Comparison of ENCODE assay signal across 20 cellular contexts in the genomic region with DNA sequence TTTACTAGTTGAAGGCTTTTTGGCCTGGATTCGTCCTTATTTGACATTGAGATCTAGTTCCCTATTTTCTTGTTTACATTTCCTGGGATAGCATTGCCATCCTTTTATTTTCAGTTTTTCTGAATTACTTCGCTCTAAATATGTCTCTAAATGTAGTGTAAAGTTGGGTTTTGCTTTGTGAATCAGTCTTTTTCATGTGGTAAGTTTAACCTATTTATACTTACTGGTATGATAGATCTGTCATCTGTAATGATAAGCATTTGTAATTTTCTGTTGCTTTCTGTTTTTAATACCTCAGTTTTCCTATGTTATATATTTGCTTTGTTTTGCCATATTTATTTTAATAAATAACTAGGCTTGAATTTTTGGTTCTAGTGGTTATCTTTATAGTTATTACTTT. TPM values are rescaled to one million over a fixed set of nuclear protein-coding genes. Genes with fewer than 3 reads are reported as not detected.
DNase-seq lines count a peak whose midpoint lies in the region; ATAC-seq and TF ChIP-seq lines count a peak whose summit lies in the region.
"Had no signal": no experiment of that assay in that cellular context is flagged by ENCODE, and none has a peak within 500 bp of the region (broad histone marks: within the 10 kb centered on the region; RNA-seq: fewer than 3 reads in every experiment).

No MANE protein-coding gene starts in this region.

- no peaks in the 10 kb centered on the region for H3K9me3 ChIP-seq in HEK293 (ENCODE audit: control insufficient read depth, insufficient read depth, low read depth, low read length)
- H3K9me3 ChIP-seq: heart left ventricle, Peyer's patch, SJCRH30, transverse colon had no signal

- H3K9me3 Mint-ChIP-seq in activated naive CD4-positive, alpha-beta T cell treated with anti-CD3 and anti-CD28 coated beads, Interleukin-2, amount 10 ng/mL, durations not matched to agents 7 days and 5 days, result no peaks in the 10 kb centered on the region
- H3K9me3 Mint-ChIP-seq in activated naive CD8-positive, alpha-beta T cell treated with anti-CD3 and anti-CD28 coated beads, Interleukin-2, amount 10 ng/mL, durations not matched to agents 7 days and 5 days, result no peaks in the 10 kb centered on the region
- H3K9me3 Mint-ChIP-seq in stimulated activated memory B cell treated with anti-CD40 and anti-IgM and Interleukin-4, amounts not matched to agents 10 μg/mL and 1 μg/mL and 100 μg/mL, for 72 hours, result no peaks in the 10 kb centered on the region
- H3K9me3 Mint-ChIP-seq: mesothelial cell of epicardium had no signal

- no peaks in the 10 kb centered on the region for H3K27me3 Mint-ChIP-seq in activated naive CD4-positive, alpha-beta T cell treated with anti-CD3 and anti-CD28 coated beads, Interleukin-2, amount 10 ng/mL, durations not matched to agents 7 days and 5 days
- H3K27me3 Mint-ChIP-seq in activated naive CD8-positive, alpha-beta T cell treated with anti-CD3 and anti-CD28 coated beads, Interleukin-2, amount 10 ng/mL, durations not matched to agents 7 days and 5 days, result no peaks in the 10 kb centered on the region
- no peaks in the 10 kb centered on the region for H3K27me3 Mint-ChIP-seq in stimulated activated memory B cell treated with anti-CD40 and anti-IgM and Interleukin-4, amounts not matched to agents 10 μg/mL and 1 μg/mL and 100 μg/mL, for 72 hours

- peaks cover 7% of the 10 kb centered on the region for H3K36me3 Mint-ChIP-seq in activated naive CD4-positive, alpha-beta T cell treated with anti-CD3 and anti-CD28 coated beads, Interleukin-2, amount 10 ng/mL, durations not matched to agents 7 days and 5 days
- H3K36me3 Mint-ChIP-seq in activated naive CD8-positive, alpha-beta T cell treated with anti-CD3 and anti-CD28 coated beads, Interleukin-2, amount 10 ng/mL, durations not matched to agents 7 days and 5 days, result peaks cover 1% of the 10 kb centered on the region
- no peaks in the 10 kb centered on the region for H3K36me3 Mint-ChIP-seq in stimulated activated memory B cell treated with anti-CD40 and anti-IgM and Interleukin-4, amounts not matched to agents 10 μg/mL and 1 μg/mL and 100 μg/mL, for 72 hours
- H3K36me3 Mint-ChIP-seq: mesothelial cell of epicardium had no signal

- DNase-seq in activated naive CD4-positive, alpha-beta T cell treated with anti-CD3 and anti-CD28 coated beads, Interleukin-2, amount 10 ng/mL, durations not matched to agents 7 days and 5 days, result no peak
- no peak for DNase-seq in activated naive CD4-positive, alpha-beta T cell treated with anti-CD3 and anti-CD28 coated beads, Interleukin-2, amount 50 U/mL, for 16 hours
- DNase-seq in activated naive CD8-positive, alpha-beta T cell treated with anti-CD3 and anti-CD28 coated beads, Interleukin-2, amount 10 ng/mL, durations not matched to agents 7 days and 5 days, result no peak
- DNase-seq in NCI-H187 (lab: John Stamatoyannopoulos, UW) (no peak), AML-193 (lab: John Stamatoyannopoulos, UW) (no peak)
- DNase-seq: activated CD4-positive, CD25-positive, alpha-beta regulatory T cell treated with anti-CD3 and anti-CD28 coated beads, Interleukin-2, amount 50 U/mL, for 72 hours; heart left ventricle; NCI-H1092; NCI-H2029 treated with DMSO at 0.1 percent for 48 hours; Peyer's patch; posterior cingulate gyrus; SJCRH30; stimulated activated CD4-positive, alpha-beta T cell treated with anti-CD3 and anti-CD28 coated beads, Interleukin-1b, Interleukin-23, amount 100 ng/mL, for 48 hours; stimulated activated naive CD4-positive, alpha-beta T cell; transverse colon had no signal

- CTCF ChIA-PET in activated naive CD4-positive, alpha-beta T cell treated with anti-CD3 and anti-CD28 coated beads, Interleukin-2, amount 10 ng/mL, durations not matched to agents 7 days and 5 days (lab: Charles Lee), result no interaction called here
- CTCF ChIA-PET in HEK293 (lab: Yijun Ruan, JAX), result no interaction called here

- peak overlapping the region; percentile 22 for H3K27ac Mint-ChIP-seq in activated naive CD4-positive, alpha-beta T cell treated with anti-CD3 and anti-CD28 coated beads, Interleukin-2, amount 10 ng/mL, durations not matched to agents 7 days and 5 days
- H3K27ac Mint-ChIP-seq in activated naive CD8-positive, alpha-beta T cell treated with anti-CD3 and anti-CD28 coated beads, Interleukin-2, amount 10 ng/mL, durations not matched to agents 7 days and 5 days, result peak overlapping the region; percentile 74
- peak overlapping the region; percentile 14 for H3K27ac Mint-ChIP-seq in stimulated activated memory B cell treated with anti-CD40 and anti-IgM and Interleukin-4, amounts not matched to agents 10 μg/mL and 1 μg/mL and 100 μg/mL, for 72 hours
- H3K27ac Mint-ChIP-seq: mesothelial cell of epicardium had no signal

- TF ChIP-seq CTCF in HEK293 (tag by site-specific recombination; IDR thresholded peaks at IDR 0.05), result no peak

- no peak overlapping the region for H3K27ac ChIP-seq in HEK293 (ENCODE audit: extremely low read depth, low read depth, low read length)
- H3K27ac ChIP-seq: heart left ventricle, Peyer's patch, SJCRH30, transverse colon had no signal

- H3K36me3 ChIP-seq in HEK293 (ENCODE audit: control insufficient read depth in 2 of 2, insufficient read depth in 1 of 2, low read length in 2 of 2), result no peaks in the 10 kb centered on the region
- H3K36me3 ChIP-seq: heart left ventricle, Peyer's patch, SJCRH30, transverse colon had no signal

- POLR2A ChIA-PET in HEK293 (lab: Yijun Ruan, JAX), result interaction anchor here (0.6 kb wide), 1 partner anchor 403 kb away, joined by 10 read pairs; no protein-coding TSS in a partner anchor
- POLR2A ChIA-PET in activated naive CD8-positive, alpha-beta T cell treated with anti-CD3 and anti-CD28 coated beads, Interleukin-2, amount 10 ng/mL, durations not matched to agents 7 days and 5 days (lab: Charles Lee), result no interaction called here

- no peak for ATAC-seq in activated naive CD8-positive, alpha-beta T cell treated with anti-CD3 and anti-CD28 coated beads, Interleukin-2, amount 10 ng/mL, durations not matched to agents 7 days and 5 days (ENCODE audit: low read depth)
- ATAC-seq in stimulated activated memory B cell treated with anti-CD40 and anti-IgM and Interleukin-4, amounts not matched to agents 10 μg/mL and 1 μg/mL and 100 μg/mL, for 72 hours, result no peak
- ATAC-seq in GM18867 (IDR thresholded peaks at IDR 0.05; ENCODE audit: unreplicated experiment), result no peak
- ATAC-seq: heart left ventricle, left lobe of liver had no signal

- no peak overlapping the region for H3K4me3 ChIP-seq in HEK293 (ENCODE audit: low read depth, low read length)
- H3K4me3 ChIP-seq: heart left ventricle, Peyer's patch, SJCRH30, transverse colon had no signal

- H3K4me1 Mint-ChIP-seq in activated naive CD4-positive, alpha-beta T cell treated with anti-CD3 and anti-CD28 coated beads, Interleukin-2, amount 10 ng/mL, durations not matched to agents 7 days and 5 days, result peaks cover 66% of the 10 kb centered on the region
- peaks cover 42% of the 10 kb centered on the region for H3K4me1 Mint-ChIP-seq in activated naive CD8-positive, alpha-beta T cell treated with anti-CD3 and anti-CD28 coated beads, Interleukin-2, amount 10 ng/mL, durations not matched to agents 7 days and 5 days
- H3K4me1 Mint-ChIP-seq in stimulated activated memory B cell treated with anti-CD40 and anti-IgM and Interleukin-4, amounts not matched to agents 10 μg/mL and 1 μg/mL and 100 μg/mL, for 72 hours, result peaks cover 46% of the 10 kb centered on the region

- H3K4me1 ChIP-seq in HEK293 (ENCODE audit: control insufficient read depth, insufficient read depth, low read length), result peaks cover 5% of the 10 kb centered on the region

- no peak overlapping the region for H3K4me3 Mint-ChIP-seq in activated naive CD4-positive, alpha-beta T cell treated with anti-CD3 and anti-CD28 coated beads, Interleukin-2, amount 10 ng/mL, durations not matched to agents 7 days and 5 days
- peak overlapping the region; percentile 37 for H3K4me3 Mint-ChIP-seq in activated naive CD8-positive, alpha-beta T cell treated with anti-CD3 and anti-CD28 coated beads, Interleukin-2, amount 10 ng/mL, durations not matched to agents 7 days and 5 days
- H3K4me3 Mint-ChIP-seq in stimulated activated memory B cell treated with anti-CD40 and anti-IgM and Interleukin-4, amounts not matched to agents 10 μg/mL and 1 μg/mL and 100 μg/mL, for 72 hours, result no peak overlapping the region
- H3K4me3 Mint-ChIP-seq: mesothelial cell of epicardium had no signal

TF ChIP-seq in HEK293, 187 proteins besides CTCF, POLR2A, EP300 and RAD21:
- no peak for TF ChIP-seq ZNF350 (tag by site-specific recombination; IDR thresholded peaks at IDR 0.05)
- no peak for TF ChIP-seq SALL2 (tag by site-specific recombination; IDR thresholded peaks at IDR 0.05; ENCODE audit: borderline replicate concordance)
- no peak for TF ChIP-seq ZNF514 (tag by site-specific recombination; IDR thresholded peaks at IDR 0.05)
- TF ChIP-seq ZNF274 (IDR thresholded peaks at IDR 0.05; ENCODE audit: low read length), result no peak
- no peak for TF ChIP-seq ZNF274 (tag by site-specific recombination; IDR thresholded peaks at IDR 0.05; ENCODE audit: borderline replicate concordance)
- TF ChIP-seq SP2 (tag by site-specific recombination; IDR thresholded peaks at IDR 0.05), result no peak
- TF ChIP-seq REPIN1 (tag by site-specific recombination; IDR thresholded peaks at IDR 0.05; ENCODE audit: low read depth), result no peak
- TF ChIP-seq ZNF549 (tag by site-specific recombination; IDR thresholded peaks at IDR 0.05), result peak; percentile 85

RNA-seq across cellular contexts. Expression of gene PDK3, which starts 6.7 kb away (rescaled TPM):
- 10 to 100 TPM; 32.1 to 32.4 TPM for total RNA-seq in activated naive CD8-positive, alpha-beta T cell treated with anti-CD3 and anti-CD28 coated beads, Interleukin-2, amount 10 ng/mL, durations not matched to agents 7 days and 5 days

Comparison
In these comparisons a context has a peak if more than half of its experiments do, and no peak if none do; other contexts are left out.
1. H3K27ac Mint-ChIP-seq: peak in every context shown above with its lines; median percentile 74 in activated naive CD8-positive, alpha-beta T cell treated with anti-CD3 and anti-CD28 coated beads, Interleukin-2, amount 10 ng/mL, durations not matched to agents 7 days and 5 days; 22 in activated naive CD4-positive, alpha-beta T cell treated with anti-CD3 and anti-CD28 coated beads, Interleukin-2, amount 10 ng/mL, durations not matched to agents 7 days and 5 days; 14 in stimulated activated memory B cell treated with anti-CD40 and anti-IgM and Interleukin-4, amounts not matched to agents 10 μg/mL and 1 μg/mL and 100 μg/mL, for 72 hours.